8 cellular contexts compared by ENCODE assay signal in genomic region chr15:85831415-85832113, GRCh38. TPM values are rescaled to one million over a fixed set of nuclear protein-coding genes. Genes with fewer than 3 reads are reported as not detected.
A peak's percentile ranks its signal among the peaks of the same experiment; 100 is the strongest.
DNase-seq lines count a peak whose midpoint lies in the region; ATAC-seq and TF ChIP-seq lines count a peak whose summit lies in the region.

No MANE protein-coding gene starts in this region.

- in situ Hi-C loops in brain microvascular endothelial cell (cut with HindIII; ENCODE audit: low pct_ligation_motif_present, low sequenced_read_pairs): no loop called here

- no peak overlapping the region for H3K4me3 ChIP-seq in H7 (ENCODE audit: insufficient read depth, low read depth, low read length)
- H3K4me3 ChIP-seq in PC-3 (ENCODE audit: low read length): no peak overlapping the region
- no peak overlapping the region for H3K4me3 ChIP-seq in brain microvascular endothelial cell (ENCODE audit: low read depth, low read length)

- H3K36me3 ChIP-seq in H7 (replicated peaks; ENCODE audit: control insufficient read depth, insufficient read depth, low read length) (no peaks in the 10 kb centered on the region), PC-3 (ENCODE audit: low read depth, low read length) (no peaks in the 10 kb centered on the region), brain microvascular endothelial cell (replicated peaks) (no peaks in the 10 kb centered on the region)

- H3K4me2 ChIP-seq in PC-3 (ENCODE audit: low read length): no peak overlapping the region

- intact Hi-C loops in PC-3 (cut with micrococcal nuclease): loop anchor here (2.0 kb wide), 1 partner anchor 101 kb away; no protein-coding TSS in a partner anchor

- BruUV-seq in PC-3 (replicated peaks; lab: Mats Ljungman, UMichigan): no TSS peak

- H3K9ac ChIP-seq in PC-3 (ENCODE audit: low read length): no peak overlapping the region

- H3K9me3 ChIP-seq in PC-3 (ENCODE audit: low read length): no peaks in the 10 kb centered on the region

- no peaks in the 10 kb centered on the region for H4K20me1 ChIP-seq in PC-3 (ENCODE audit: low read length)

- no peaks in the 10 kb centered on the region for H3K4me1 ChIP-seq in PC-3 (ENCODE audit: insufficient read depth, low read length)

- no peaks in the 10 kb centered on the region for H3F3A ChIP-seq in PC-3 (ENCODE audit: low read length, unreplicated experiment)

- no peaks in the 10 kb centered on the region for H3K9me2 ChIP-seq in PC-3 (replicated peaks; ENCODE audit: low read length)

- CTCF ChIA-PET in PC-3 (lab: Charles Lee): no interaction called here

- peak; percentile 77 for TF ChIP-seq CTCF in PC-3 (conservative IDR thresholded peaks at IDR 0.05; ENCODE audit: low read depth, low read length)
- TF ChIP-seq CTCF in brain microvascular endothelial cell (IDR thresholded peaks at IDR 0.05; ENCODE audit: low read depth, low read length, missing control alignments): peak; percentile 87

- POLR2A ChIA-PET in PC-3 (lab: Charles Lee; ENCODE audit: unreplicated experiment): no interaction called here

- ATAC-seq in PC-3 (peak; percentile 92), HG02981 (IDR thresholded peaks at IDR 0.05; ENCODE audit: unreplicated experiment) (no peak)

- no peak overlapping the region for H2AFZ ChIP-seq in PC-3 (ENCODE audit: low read length)

- H3K27ac ChIP-seq in PC-3 (ENCODE audit: low read length) (no peak overlapping the region), brain microvascular endothelial cell (no peak overlapping the region)

- H3K27me3 ChIP-seq in H7 (ENCODE audit: control insufficient read depth, insufficient read depth, low read length): no peaks in the 10 kb centered on the region
- H3K27me3 ChIP-seq in PC-3 (ENCODE audit: low read length): no peaks in the 10 kb centered on the region
- H3K27me3 ChIP-seq in brain microvascular endothelial cell (replicated peaks): no peaks in the 10 kb centered on the region

- peak; percentile 71 for DNase-seq in AG08395 (ENCODE audit: low spot score)
- peak; percentile 79 for DNase-seq in H7
- DNase-seq in PC-3: peak; percentile 56
- peak; percentile 42 for DNase-seq in brain microvascular endothelial cell
- peak; percentile 71 for DNase-seq in iPS-NIHi7 (ENCODE audit: extremely low spot score)
- DNase-seq in stimulated activated CD4-positive, alpha-beta T cell treated with anti-CD3 and anti-CD28 coated beads, Interleukin-12 subunit alpha, Interleukin-12 subunit beta, amount 100 ng/mL, for 4 hours: peak; percentile 23
- no peak for DNase-seq in NOMO-1 treated with DMSO at 0.1 percent for 48 hours (lab: John Stamatoyannopoulos, UW; ENCODE audit: unreplicated experiment)

- H3K79me2 ChIP-seq in PC-3 (ENCODE audit: low read length): no peaks in the 10 kb centered on the region

RNA-seq across cellular contexts. Expression of gene KLHL25, which starts 36.8 kb away (rescaled TPM):
- 15.8 and 20.8 TPM in 2 replicates for total RNA-seq in H7 (2014; rRNA removed; shearing (Covaris generic))
- total RNA-seq in PC-3 (2014; rRNA removed): 7.2 and 12.5 TPM in 2 replicates
